In the genomic region with DNA sequence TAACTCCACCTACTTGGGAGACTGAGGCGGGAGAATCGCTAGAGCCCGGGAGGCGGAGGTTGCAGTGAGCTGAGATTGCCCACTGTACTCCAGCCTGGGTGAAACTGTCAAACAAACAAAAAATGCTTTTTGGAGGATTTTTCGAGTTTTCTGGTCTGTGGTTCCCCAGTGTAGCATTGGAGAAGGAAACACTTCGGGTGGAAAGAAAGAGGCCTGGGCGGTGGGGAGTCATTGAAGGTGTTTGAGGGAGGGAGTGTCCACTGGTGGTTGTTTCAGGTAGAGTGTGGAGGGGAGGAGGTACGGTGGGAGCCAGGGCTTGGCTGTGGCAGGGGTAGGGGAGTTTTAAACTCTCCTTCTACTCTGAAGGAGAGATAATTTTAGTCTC, we compare ENCODE assay signal across 8 cellular contexts. TPM values are rescaled to one million over a fixed set of nuclear protein-coding genes. Genes with fewer than 3 reads are reported as not detected.
DNase-seq lines count a peak whose midpoint lies in the region; ATAC-seq and TF ChIP-seq lines count a peak whose summit lies in the region.

No MANE protein-coding gene starts in this region.

- peaks cover 52% of the 10 kb centered on the region for H3K4me1 Mint-ChIP-seq in GM23338

- H3K27me3 Mint-ChIP-seq in GM23338 (ENCODE audit: insufficient read depth, low read depth, poor library complexity) = peaks cover 30% of the 10 kb centered on the region

- peaks cover 23% of the 10 kb centered on the region for H3K36me3 Mint-ChIP-seq in GM23338 (ENCODE audit: low read depth)

- DNase-seq in GM23338 (ENCODE audit: low spot score) (no peak), WERI-Rb-1 (no peak), foreskin fibroblast (no peak), skeletal muscle cell (ENCODE audit: low read depth) (no peak)
- DNase-seq in activated CD4-positive, CD25-positive, alpha-beta regulatory T cell (lab: John Stamatoyannopoulos, UW) = no peak
- no peak for DNase-seq in stimulated activated CD4-positive, alpha-beta T cell treated with anti-CD3 and anti-CD28 coated beads, Interleukin-4, amount 100 ng/mL, for 24 hours

- H3K9me2 ChIP-seq in GM23338 (ENCODE audit: insufficient read depth) = no peaks in the 10 kb centered on the region

- 0 out of 2 replicates have a peak, but pooled peaks cover 3% of the 10 kb centered on the region for H3K79me2 ChIP-seq in GM23338 (replicated peaks; ENCODE audit: insufficient read depth)

- no peaks in the 10 kb centered on the region for H3K9me3 ChIP-seq in WERI-Rb-1 (ENCODE audit: severe bottlenecking)

- peaks cover 31% of the 10 kb centered on the region for H3F3A ChIP-seq in GM23338 (replicated peaks; ENCODE audit: low read depth)

- H3K4me3 ChIP-seq in GM23338 (peak overlapping the region; percentile 92), WERI-Rb-1 (ENCODE audit: low read depth, low read length) (peak overlapping the region; percentile 79), foreskin fibroblast (ENCODE audit: low read depth in 1 of 2, low read length in 2 of 2) (peak overlapping the region; percentile 87 to 95), skeletal muscle cell (ENCODE audit: low read depth, low read length) (peak overlapping the region; percentile 73)

- ATAC-seq in GM23338 (no peak), HG03378 (IDR thresholded peaks at IDR 0.05; ENCODE audit: unreplicated experiment) (no peak), GM18858 (IDR thresholded peaks at IDR 0.05; ENCODE audit: unreplicated experiment) (no peak)

- H3K9me3 Mint-ChIP-seq in GM23338 = no peaks in the 10 kb centered on the region; the same call in 2 of the 3 replicates

- H3K4me1 ChIP-seq in GM23338 (ENCODE audit: insufficient read depth) = peaks cover 38% of the 10 kb centered on the region

- H3K4me3 Mint-ChIP-seq in GM23338 = peak overlapping the region; percentile 79

- peak overlapping the region; percentile 95 for H3K4me2 ChIP-seq in GM23338

- no peaks in the 10 kb centered on the region for H4K20me1 ChIP-seq in GM23338 (replicated peaks; ENCODE audit: insufficient read depth)

- H3K27me3 ChIP-seq in GM23338 (ENCODE audit: insufficient read depth) = no peaks in the 10 kb centered on the region
- no peaks in the 10 kb centered on the region for H3K27me3 ChIP-seq in WERI-Rb-1 (ENCODE audit: insufficient read depth, low read depth, severe bottlenecking)

- no peak overlapping the region for H2AFZ ChIP-seq in GM23338

- H3K27ac Mint-ChIP-seq in GM23338 = peak overlapping the region; percentile 98

- no peaks in the 10 kb centered on the region for H3K36me3 ChIP-seq in GM23338 (ENCODE audit: insufficient read depth)
- peaks cover 24% of the 10 kb centered on the region for H3K36me3 ChIP-seq in WERI-Rb-1

- TF ChIP-seq CTCF in GM23338 (conservative IDR thresholded peaks at IDR 0.05; ENCODE audit: low read depth in 2 of 2) (no peak), WERI-Rb-1 (IDR thresholded peaks at IDR 0.05; ENCODE audit: low read depth, low read length) (no peak), foreskin fibroblast (IDR thresholded peaks at IDR 0.05; ENCODE audit: low read depth, low read length) (no peak)

- H3K27ac ChIP-seq in GM23338 (ENCODE audit: low read depth) = peak overlapping the region; percentile 99
- peak overlapping the region; percentile 93 for H3K27ac ChIP-seq in WERI-Rb-1

TF ChIP-seq in GM23338, 12 proteins besides CTCF, POLR2A, EP300 and RAD21:
- TF ChIP-seq ZNF114 (CRISPR knock-in tag; IDR thresholded peaks at IDR 0.05) (0 out of 2 replicates have a peak, but pooled peaks have one; percentile 72), CREB1 (CRISPR knock-in tag; IDR thresholded peaks at IDR 0.05; ENCODE audit: low read depth) (no peak)

RNA-seq across cellular contexts. Expression of a gene that starts 1.2 kb away (rescaled TPM):
- 52.5 and 67.2 TPM in 2 replicates for total RNA-seq in GM23338 (2014; rRNA removed; shearing (Covaris generic))
- 21.2 and 21.9 TPM in 2 replicates for polyA plus RNA-seq in GM23338 (2016; fragmentation: Nextera tagmentation; extraction: Ambion mirVana)

RNA-seq across cellular contexts. Expression of a gene that starts 41.7 kb away (rescaled TPM):
- total RNA-seq in GM23338 (2014; rRNA removed; shearing (Covaris generic)) = 16.1 and 23.0 TPM in 2 replicates
- polyA plus RNA-seq in GM23338 (2016; fragmentation: Nextera tagmentation; extraction: Ambion mirVana) = 10.8 and 10.9 TPM in 2 replicates

RNA-seq across cellular contexts. Expression of a gene that starts 41.8 kb away (rescaled TPM):
- 9.6 and 26.9 TPM in 2 replicates for total RNA-seq in GM23338 (2014; rRNA removed; shearing (Covaris generic))
- polyA plus RNA-seq in GM23338 (2016; fragmentation: Nextera tagmentation; extraction: Ambion mirVana) = 17.5 and 18.6 TPM in 2 replicates
